Comparison of ENCODE assay signal across 1 cellular context in the genomic region with DNA sequence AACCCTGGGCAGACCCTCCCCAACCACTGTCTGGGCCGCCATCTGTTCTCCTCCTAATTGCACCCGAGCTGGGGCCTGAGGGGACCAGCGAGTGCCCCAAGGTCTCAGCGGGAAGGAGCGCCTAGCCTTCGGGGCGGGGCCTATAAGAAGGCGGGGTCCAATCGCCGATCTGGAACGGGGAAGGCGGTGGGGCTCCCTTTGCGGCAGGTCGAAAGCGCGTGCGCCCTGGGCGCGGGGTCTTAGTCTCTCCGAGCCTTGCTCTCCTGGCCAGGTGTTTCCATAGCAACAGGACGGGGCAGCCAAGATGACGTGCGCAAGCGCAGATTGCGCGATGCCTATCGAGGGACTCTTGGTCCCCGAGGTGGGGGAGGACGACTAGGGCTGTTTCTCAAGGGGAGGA.
TF ChIP-seq lines count a peak whose summit lies in the region.

No MANE protein-coding gene starts in this region.

TF ChIP-seq in GM12891, 5 proteins besides CTCF, POLR2A, EP300 and RAD21:
- TF ChIP-seq POLR2AphosphoS5 (IDR thresholded peaks at IDR 0.05; ENCODE audit: low read depth, low read length) (no peak), POU2F2 (IDR thresholded peaks at IDR 0.05; ENCODE audit: low read depth, low read length) (no peak), PAX5 (IDR thresholded peaks at IDR 0.05; ENCODE audit: insufficient read depth, low read length, severe bottlenecking) (no peak), TAF1 (IDR thresholded peaks at IDR 0.05; ENCODE audit: low read depth, low read length) (no peak), SPI1 (IDR thresholded peaks at IDR 0.05; ENCODE audit: low read depth, low read length) (no peak)
